Comparison of ENCODE assay signal across 8 cellular contexts in the genomic region with DNA sequence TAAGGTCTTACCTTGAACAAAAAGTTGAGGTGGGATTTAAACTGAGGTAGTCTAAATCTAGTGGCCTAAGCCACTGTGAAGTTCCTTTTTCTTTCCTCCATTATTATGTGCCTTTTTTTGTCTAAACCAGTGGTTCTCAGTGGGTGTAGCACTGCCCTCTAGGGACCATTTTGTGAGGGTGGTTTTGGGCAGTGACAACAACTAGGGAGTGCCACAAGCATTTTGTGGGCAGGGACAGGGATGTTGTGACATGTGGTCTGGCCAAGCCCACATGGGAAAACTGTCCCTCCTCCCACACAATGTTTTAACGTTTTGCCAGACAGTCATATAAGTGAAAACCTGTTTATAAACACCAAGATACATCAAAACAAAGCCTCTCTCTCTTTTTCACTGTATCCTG.
DNase-seq lines count a peak whose midpoint lies in the region; ATAC-seq and TF ChIP-seq lines count a peak whose summit lies in the region.

No MANE protein-coding gene starts in this region.

- H3K36me3 ChIP-seq in suprapubic skin (no peaks in the 10 kb centered on the region), heart right ventricle (no peaks in the 10 kb centered on the region)

- no peak overlapping the region for H3K27ac ChIP-seq in suprapubic skin
- H3K27ac ChIP-seq in heart right ventricle = no peak overlapping the region

- no peaks in the 10 kb centered on the region for H3K4me1 ChIP-seq in suprapubic skin
- H3K4me1 ChIP-seq in heart right ventricle = no peaks in the 10 kb centered on the region

- CTCF ChIA-PET in AG04449 (lab: Yijun Ruan, JAX) = no interaction called here

- peak; percentile 42 for TF ChIP-seq CTCF in AG04449 (IDR thresholded peaks at IDR 0.05; ENCODE audit: insufficient read depth, low read length, missing control alignments)
- TF ChIP-seq CTCF in GM13976 (IDR thresholded peaks at IDR 0.05; ENCODE audit: borderline replicate concordance, control extremely low read depth, extremely low read depth, insufficient read depth, missing control alignments) = peak; percentile 45
- peak in 1 of 2 donors; percentile 8 for TF ChIP-seq CTCF in suprapubic skin (IDR thresholded peaks at IDR 0.05)
- TF ChIP-seq CTCF in heart right ventricle (IDR thresholded peaks at IDR 0.05) = peak in 2 of 9 donors; percentile 11 to 22

- POLR2A ChIA-PET in AG04449 (lab: Yijun Ruan, JAX) = interaction anchor here (0.6 kb wide), 1 partner anchor 213 kb away, joined by 3 read pairs; no protein-coding TSS in a partner anchor

- H3K9me3 ChIP-seq in suprapubic skin (no peaks in the 10 kb centered on the region), heart right ventricle (no peaks in the 10 kb centered on the region)

- 5% methylated on average over 1 of the region's 1 CpG for WGBS in suprapubic skin
- 28 to 37% methylated on average over 1 of the region's 1 CpG for WGBS in heart right ventricle, 2 donors

- no peak for TF ChIP-seq POLR2A in suprapubic skin (IDR thresholded peaks at IDR 0.05)

- in situ Hi-C loops in GM13976 (cut with MboI; ENCODE audit: low sequenced_read_pairs, unreplicated experiment) = loop anchor here (25.0 kb wide), 1 partner anchor 900 kb away; a partner anchor contains a TSS

- ATAC-seq in HG03025 (IDR thresholded peaks at IDR 0.05; ENCODE audit: low FRiP score, unreplicated experiment) = peak; percentile 75
- ATAC-seq in esophagus mucosa = peak; percentile 82
- no peak for ATAC-seq in heart right ventricle

- H3K27me3 ChIP-seq in suprapubic skin (no peaks in the 10 kb centered on the region), heart right ventricle (no peaks in the 10 kb centered on the region)

- H3K4me3 ChIP-seq in AG04449 (ENCODE audit: low read depth, low read length) (no peak overlapping the region), suprapubic skin (no peak overlapping the region), heart right ventricle (no peak overlapping the region)

- TF ChIP-seq EP300 in suprapubic skin (IDR thresholded peaks at IDR 0.05) = no peak

- no peak for DNase-seq in AG04449 (ENCODE audit: low read depth, low spot score)
- DNase-seq in GM13976 (ENCODE audit: low spot score) = peak; percentile 36
- DNase-seq in NCI-H748 treated with DMSO at 0.1 percent for 48 hours (lab: John Stamatoyannopoulos, UW) = peak; percentile 30
- DNase-seq in stimulated activated CD8-positive, alpha-beta memory T cell treated with anti-CD3 and anti-CD28 coated beads, Interleukin-4, amount 100 ng/mL, for 48 hours = peak; percentile 22
- DNase-seq in suprapubic skin (ENCODE audit: low spot score in 2 of 2) = no peak
- no peak for DNase-seq in heart right ventricle

- intact Hi-C loops in heart right ventricle (cut with DNase I) = no loop called here

Comparison
In these comparisons a context has a peak if more than half of its experiments do, and no peak if none do; other contexts are left out.
1. DNase-seq: peak in GM13976 (single experiment), NCI-H748 treated with DMSO at 0.1 percent for 48 hours (single experiment) and stimulated activated CD8-positive, alpha-beta memory T cell treated with anti-CD3 and anti-CD28 coated beads, Interleukin-4, amount 100 ng/mL, for 48 hours (single experiment); none in AG04449 (single experiment), suprapubic skin (0 of 2) and heart right ventricle (0 of 2).
2. ATAC-seq: peak in HG03025 (single experiment) and esophagus mucosa (single experiment); none in heart right ventricle (0 of 8).